In genomic region chr6:161168281-161168891, GRCh38 we compare ENCODE assay signal across 10 cellular contexts.
DNase-seq lines count a peak whose midpoint lies in the region; ATAC-seq and TF ChIP-seq lines count a peak whose summit lies in the region.
"Had no signal": no experiment of that assay in that cellular context is flagged by ENCODE, and none has a peak within 500 bp of the region (broad histone marks: within the 10 kb centered on the region; RNA-seq: fewer than 3 reads in every experiment).

No MANE protein-coding gene starts in this region.

- H3K79me2 ChIP-seq in hepatocyte: no peaks in the 10 kb centered on the region
- H3K79me2 ChIP-seq: parathyroid adenoma had no signal

- no peak overlapping the region for H2AFZ ChIP-seq in hepatocyte
- H2AFZ ChIP-seq: parathyroid adenoma had no signal

- H3K27me3 ChIP-seq in A673 (replicated peaks; ENCODE audit: insufficient read depth, low read depth, low read length, poor library complexity) (no peaks in the 10 kb centered on the region), hepatocyte (no peaks in the 10 kb centered on the region)

- H4K20me1 ChIP-seq in hepatocyte (ENCODE audit: insufficient read depth, poor library complexity, severe bottlenecking): no peaks in the 10 kb centered on the region

- no peak overlapping the region for H3K4me3 Mint-ChIP-seq in T-helper 17 cell
- H3K4me3 Mint-ChIP-seq: activated B cell treated with CpG ODN at 0.5 μM for 24 hours had no signal

- CTCF ChIA-PET in A673 (lab: Charles Lee): interaction anchor here (0.6 kb wide), 1 partner anchor 105 kb away, joined by 7 read pairs; the partner anchor contains the start of gene AGPAT4

- H3K4me1 ChIP-seq in A673 (ENCODE audit: insufficient read depth, low read length, poor library complexity, severe bottlenecking): no peaks in the 10 kb centered on the region
- no peaks in the 10 kb centered on the region for H3K4me1 ChIP-seq in hepatocyte (ENCODE audit: insufficient read depth)
- H3K4me1 ChIP-seq: parathyroid adenoma had no signal

- H3K9me2 ChIP-seq in hepatocyte (replicated peaks; ENCODE audit: insufficient read depth): no peaks in the 10 kb centered on the region

- BruUV-seq in A673 (replicated peaks; lab: Mats Ljungman, UMichigan): no TSS peak

- no peak for TF ChIP-seq CTCF in A673 (conservative IDR thresholded peaks at IDR 0.05; ENCODE audit: low read depth, low read length)
- TF ChIP-seq CTCF in hepatocyte (IDR thresholded peaks at IDR 0.05; ENCODE audit: poor library complexity): no peak

- DNase-seq in A673 (ENCODE audit: low spot score) (peak; percentile 77), HT-29 (ENCODE audit: low spot score) (peak; percentile 10), T-helper 17 cell (no peak), hepatocyte (ENCODE audit: low spot score) (peak; percentile 61), germinal center (ENCODE audit: low spot score) (no peak), NK-92 (lab: John Stamatoyannopoulos, UW; ENCODE audit: unreplicated experiment) (no peak)
- DNase-seq: activated B cell treated with CpG ODN at 0.5 μM for 24 hours had no signal

- H3K36me3 ChIP-seq in A673 (ENCODE audit: insufficient read depth, low read length, poor library complexity, severe bottlenecking): no peaks in the 10 kb centered on the region
- no peaks in the 10 kb centered on the region for H3K36me3 ChIP-seq in hepatocyte (replicated peaks; ENCODE audit: insufficient read depth, low read depth)

- peaks cover 4% of the 10 kb centered on the region for H3K4me1 Mint-ChIP-seq in T-helper 17 cell

- intact Hi-C loops in A673 (cut with micrococcal nuclease; ENCODE audit: unreplicated experiment): no loop called here

- 74% methylated on average over 14 of the region's 14 CpGs for WGBS in hepatocyte (ENCODE audit: low lambda C conversion rate, missing lambda C conversion rate)

- H3K27ac Mint-ChIP-seq in T-helper 17 cell: peak overlapping the region; percentile 32
- H3K27ac Mint-ChIP-seq: activated B cell treated with CpG ODN at 0.5 μM for 24 hours had no signal

- POLR2A ChIA-PET in A673 (lab: Charles Lee; ENCODE audit: low non-redundant PET): no interaction called here

- H3K9me3 ChIP-seq in A673 (ENCODE audit: low read depth, low read length, poor library complexity, severe bottlenecking) (no peaks in the 10 kb centered on the region), T-helper 17 cell (ENCODE audit: control insufficient read depth, low read length, poor library complexity, severe bottlenecking) (no peaks in the 10 kb centered on the region), hepatocyte (ENCODE audit: low read depth) (no peaks in the 10 kb centered on the region)

- H3K36me3 Mint-ChIP-seq in T-helper 17 cell (ENCODE audit: low read depth): peaks cover 8% of the 10 kb centered on the region

- H3K4me3 ChIP-seq in A673 (ENCODE audit: low read depth, low read length, poor library complexity, severe bottlenecking): no peak overlapping the region
- H3K4me3 ChIP-seq in hepatocyte: no peak overlapping the region

- H3K27me3 Mint-ChIP-seq in T-helper 17 cell: no peaks in the 10 kb centered on the region
- H3K27me3 Mint-ChIP-seq: activated B cell treated with CpG ODN at 0.5 μM for 24 hours had no signal

- ATAC-seq in T-helper 17 cell (no peak), GM18873 (IDR thresholded peaks at IDR 0.05; ENCODE audit: low FRiP score, unreplicated experiment) (no peak), GM18858 (IDR thresholded peaks at IDR 0.05; ENCODE audit: unreplicated experiment) (no peak)

- no peak overlapping the region for H3K4me2 ChIP-seq in hepatocyte

- no peak overlapping the region for H3K27ac ChIP-seq in A673 (ENCODE audit: low read depth, low read length, poor library complexity, severe bottlenecking)
- peak overlapping the region; percentile 62 for H3K27ac ChIP-seq in hepatocyte
- H3K27ac ChIP-seq: parathyroid adenoma had no signal

Comparison
In these comparisons a context has a peak if more than half of its experiments do, and no peak if none do; other contexts are left out.
1. DNase-seq: peak in A673 (single experiment), HT-29 (single experiment) and hepatocyte (single experiment); none in T-helper 17 cell (0 of 3), germinal center (single experiment) and NK-92 (single experiment).